Comparison of ENCODE assay signal across 1 cellular context in the genomic region with DNA sequence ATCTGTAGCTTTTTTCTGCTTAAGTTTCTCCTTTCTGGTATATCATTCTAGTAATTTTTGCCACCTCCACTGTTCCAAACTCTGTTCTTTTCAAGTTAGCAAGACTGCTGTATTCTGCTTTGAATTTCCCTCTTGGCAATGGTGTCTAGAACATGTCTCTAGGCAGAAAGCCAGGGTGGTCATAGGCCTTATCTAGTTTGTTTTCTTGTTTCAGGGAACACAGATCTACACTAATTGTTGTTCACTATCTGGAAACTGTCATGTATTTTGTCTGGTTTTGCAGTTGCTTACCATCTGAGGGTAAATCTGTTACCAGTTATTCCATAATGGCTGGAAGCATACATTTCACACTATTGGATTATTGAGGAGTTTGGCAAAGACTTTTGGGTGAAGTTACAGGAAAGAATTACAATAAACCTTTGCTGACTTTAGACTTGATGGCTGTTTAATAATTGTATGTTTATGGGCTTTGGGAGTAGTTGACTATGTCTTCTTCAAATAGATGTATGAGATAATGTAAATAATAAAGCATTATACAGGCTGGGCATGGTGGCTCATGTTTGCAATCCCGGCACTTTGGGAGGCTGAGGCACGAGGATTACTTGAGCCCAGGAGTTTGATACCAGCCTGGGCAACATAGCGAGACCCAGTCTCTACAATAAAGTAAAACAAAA.
TF ChIP-seq lines count a peak whose summit lies in the region.

No MANE protein-coding gene starts in this region.

TF ChIP-seq in HepG2, 621 proteins besides CTCF, POLR2A, EP300 and RAD21 (continued from another document):
- TF ChIP-seq KDM5A (IDR thresholded peaks at IDR 0.05; ENCODE audit: borderline replicate concordance, low read length), result no peak
- TF ChIP-seq, protein P1, sequence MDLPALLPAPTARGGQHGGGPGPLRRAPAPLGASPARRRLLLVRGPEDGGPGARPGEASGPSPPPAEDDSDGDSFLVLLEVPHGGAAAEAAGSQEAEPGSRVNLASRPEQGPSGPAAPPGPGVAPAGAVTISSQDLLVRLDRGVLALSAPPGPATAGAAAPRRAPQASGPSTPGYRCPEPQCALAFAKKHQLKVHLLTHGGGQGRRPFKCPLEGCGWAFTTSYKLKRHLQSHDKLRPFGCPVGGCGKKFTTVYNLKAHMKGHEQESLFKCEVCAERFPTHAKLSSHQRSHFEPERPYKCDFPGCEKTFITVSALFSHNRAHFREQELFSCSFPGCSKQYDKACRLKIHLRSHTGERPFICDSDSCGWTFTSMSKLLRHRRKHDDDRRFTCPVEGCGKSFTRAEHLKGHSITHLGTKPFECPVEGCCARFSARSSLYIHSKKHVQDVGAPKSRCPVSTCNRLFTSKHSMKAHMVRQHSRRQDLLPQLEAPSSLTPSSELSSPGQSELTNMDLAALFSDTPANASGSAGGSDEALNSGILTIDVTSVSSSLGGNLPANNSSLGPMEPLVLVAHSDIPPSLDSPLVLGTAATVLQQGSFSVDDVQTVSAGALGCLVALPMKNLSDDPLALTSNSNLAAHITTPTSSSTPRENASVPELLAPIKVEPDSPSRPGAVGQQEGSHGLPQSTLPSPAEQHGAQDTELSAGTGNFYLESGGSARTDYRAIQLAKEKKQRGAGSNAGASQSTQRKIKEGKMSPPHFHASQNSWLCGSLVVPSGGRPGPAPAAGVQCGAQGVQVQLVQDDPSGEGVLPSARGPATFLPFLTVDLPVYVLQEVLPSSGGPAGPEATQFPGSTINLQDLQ (CRISPR knock-in tag; IDR thresholded peaks at IDR 0.05), result no peak
- TF ChIP-seq ZNF782 (CRISPR knock-in tag; IDR thresholded peaks at IDR 0.05; ENCODE audit: borderline replicate concordance), result no peak
- no peak for TF ChIP-seq NCOA2 (CRISPR knock-in tag; IDR thresholded peaks at IDR 0.05)
- TF ChIP-seq, protein P2, sequence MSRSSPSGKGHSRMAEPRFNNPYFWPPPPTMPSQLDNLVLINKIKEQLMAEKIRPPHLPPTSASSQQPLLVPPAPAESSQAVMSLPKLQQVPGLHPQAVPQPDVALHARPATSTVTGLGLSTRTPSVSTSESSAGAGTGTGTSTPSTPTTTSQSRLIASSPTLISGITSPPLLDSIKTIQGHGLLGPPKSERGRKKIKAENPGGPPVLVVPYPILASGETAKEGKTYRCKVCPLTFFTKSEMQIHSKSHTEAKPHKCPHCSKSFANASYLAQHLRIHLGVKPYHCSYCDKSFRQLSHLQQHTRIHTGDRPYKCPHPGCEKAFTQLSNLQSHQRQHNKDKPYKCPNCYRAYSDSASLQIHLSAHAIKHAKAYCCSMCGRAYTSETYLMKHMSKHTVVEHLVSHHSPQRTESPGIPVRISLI (CRISPR knock-in tag; IDR thresholded peaks at IDR 0.05; ENCODE audit: borderline replicate concordance), result no peak
- TF ChIP-seq TARDBP (CRISPR knock-in tag; IDR thresholded peaks at IDR 0.05), result no peak
- no peak for TF ChIP-seq ZNF251 (CRISPR knock-in tag; IDR thresholded peaks at IDR 0.05)
- TF ChIP-seq ZNF3 (CRISPR knock-in tag; IDR thresholded peaks at IDR 0.05), result no peak
- no peak for TF ChIP-seq STAG1 (CRISPR knock-in tag; IDR thresholded peaks at IDR 0.05)
- TF ChIP-seq FOXJ3 (CRISPR knock-in tag; IDR thresholded peaks at IDR 0.05; ENCODE audit: borderline replicate concordance), result no peak
- TF ChIP-seq, protein P3, sequence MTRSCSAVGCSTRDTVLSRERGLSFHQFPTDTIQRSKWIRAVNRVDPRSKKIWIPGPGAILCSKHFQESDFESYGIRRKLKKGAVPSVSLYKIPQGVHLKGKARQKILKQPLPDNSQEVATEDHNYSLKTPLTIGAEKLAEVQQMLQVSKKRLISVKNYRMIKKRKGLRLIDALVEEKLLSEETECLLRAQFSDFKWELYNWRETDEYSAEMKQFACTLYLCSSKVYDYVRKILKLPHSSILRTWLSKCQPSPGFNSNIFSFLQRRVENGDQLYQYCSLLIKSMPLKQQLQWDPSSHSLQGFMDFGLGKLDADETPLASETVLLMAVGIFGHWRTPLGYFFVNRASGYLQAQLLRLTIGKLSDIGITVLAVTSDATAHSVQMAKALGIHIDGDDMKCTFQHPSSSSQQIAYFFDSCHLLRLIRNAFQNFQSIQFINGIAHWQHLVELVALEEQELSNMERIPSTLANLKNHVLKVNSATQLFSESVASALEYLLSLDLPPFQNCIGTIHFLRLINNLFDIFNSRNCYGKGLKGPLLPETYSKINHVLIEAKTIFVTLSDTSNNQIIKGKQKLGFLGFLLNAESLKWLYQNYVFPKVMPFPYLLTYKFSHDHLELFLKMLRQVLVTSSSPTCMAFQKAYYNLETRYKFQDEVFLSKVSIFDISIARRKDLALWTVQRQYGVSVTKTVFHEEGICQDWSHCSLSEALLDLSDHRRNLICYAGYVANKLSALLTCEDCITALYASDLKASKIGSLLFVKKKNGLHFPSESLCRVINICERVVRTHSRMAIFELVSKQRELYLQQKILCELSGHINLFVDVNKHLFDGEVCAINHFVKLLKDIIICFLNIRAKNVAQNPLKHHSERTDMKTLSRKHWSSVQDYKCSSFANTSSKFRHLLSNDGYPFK (CRISPR knock-in tag; IDR thresholded peaks at IDR 0.05; ENCODE audit: borderline replicate concordance), result no peak
- TF ChIP-seq, protein P4, sequence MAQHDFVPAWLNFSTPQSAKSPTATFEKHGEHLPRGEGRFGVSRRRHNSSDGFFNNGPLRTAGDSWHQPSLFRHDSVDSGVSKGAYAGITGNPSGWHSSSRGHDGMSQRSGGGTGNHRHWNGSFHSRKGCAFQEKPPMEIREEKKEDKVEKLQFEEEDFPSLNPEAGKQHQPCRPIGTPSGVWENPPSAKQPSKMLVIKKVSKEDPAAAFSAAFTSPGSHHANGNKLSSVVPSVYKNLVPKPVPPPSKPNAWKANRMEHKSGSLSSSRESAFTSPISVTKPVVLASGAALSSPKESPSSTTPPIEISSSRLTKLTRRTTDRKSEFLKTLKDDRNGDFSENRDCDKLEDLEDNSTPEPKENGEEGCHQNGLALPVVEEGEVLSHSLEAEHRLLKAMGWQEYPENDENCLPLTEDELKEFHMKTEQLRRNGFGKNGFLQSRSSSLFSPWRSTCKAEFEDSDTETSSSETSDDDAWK (CRISPR knock-in tag; IDR thresholded peaks at IDR 0.05), result no peak
- TF ChIP-seq POLR2AphosphoS5 (IDR thresholded peaks at IDR 0.05; ENCODE audit: low read depth, low read length), result no peak
- TF ChIP-seq SP5 (CRISPR knock-in tag; IDR thresholded peaks at IDR 0.05; ENCODE audit: borderline replicate concordance, low read depth), result no peak
- TF ChIP-seq TCF7L2 (IDR thresholded peaks at IDR 0.05; ENCODE audit: low read depth, low read length), result no peak
